Comparison of ENCODE assay signal across 9 cellular contexts in the genomic region with DNA sequence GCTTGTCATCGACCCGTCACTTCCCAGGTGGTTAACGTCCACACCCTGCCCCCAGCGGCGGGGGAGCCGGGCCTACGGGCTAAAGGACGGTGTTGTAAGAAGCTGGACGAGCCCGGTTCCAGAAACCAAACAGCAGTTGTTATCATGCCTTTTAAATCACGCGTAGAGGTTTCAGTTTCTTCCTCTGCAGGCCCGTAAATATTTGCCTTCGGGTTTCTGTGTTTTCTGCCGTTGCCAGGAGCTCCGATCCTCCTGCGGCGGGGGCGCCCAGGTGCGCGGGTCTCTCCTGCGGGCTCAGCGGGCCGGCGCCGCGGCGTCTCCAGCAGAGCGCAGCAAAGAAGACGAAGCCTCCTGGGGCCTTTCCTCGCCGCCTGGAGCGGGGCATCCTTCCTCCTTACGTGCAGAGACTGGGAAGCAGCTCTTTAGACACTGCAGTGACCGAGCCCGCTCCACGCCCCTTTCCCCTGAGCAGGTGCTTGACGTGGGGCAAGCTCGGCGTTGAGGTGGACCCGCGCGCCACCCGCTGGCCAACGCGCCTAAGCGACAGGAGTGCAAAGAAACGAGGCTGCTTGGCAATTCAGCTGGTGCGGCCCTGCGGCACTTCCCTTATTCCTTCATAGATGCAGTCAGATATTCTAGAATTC. TPM values are rescaled to one million over a fixed set of nuclear protein-coding genes. Genes with fewer than 3 reads are reported as not detected.
DNase-seq lines count a peak whose midpoint lies in the region; ATAC-seq, FAIRE-seq and TF ChIP-seq lines count a peak whose summit lies in the region.
"Had no signal": no experiment of that assay in that cellular context is flagged by ENCODE, and none has a peak within 500 bp of the region (broad histone marks: within the 10 kb centered on the region; RNA-seq: fewer than 3 reads in every experiment).

No MANE protein-coding gene starts in this region.

- no peaks in the 10 kb centered on the region for H3K27me3 ChIP-seq in keratinocyte (ENCODE audit: control insufficient read depth, extremely low read depth, insufficient read depth, low read length)

- TF ChIP-seq POLR2A in A549 (IDR thresholded peaks at IDR 0.05; ENCODE audit: low read length), result no peak

- peak overlapping the region; percentile 34 for H2AFZ ChIP-seq in keratinocyte (ENCODE audit: control insufficient read depth, low read length)

- H3K4me2 ChIP-seq in A549 (peak overlapping the region; percentile 95), keratinocyte (ENCODE audit: control insufficient read depth, extremely low read depth, insufficient read depth, low read depth, low read length) (peak overlapping the region; percentile 81)

- 17% methylated on average over 34 of the region's 50 CpGs for WGBS in A549 (ENCODE audit: missing lambda C conversion rate)

- no peaks in the 10 kb centered on the region for H3K36me3 ChIP-seq in keratinocyte (ENCODE audit: control insufficient read depth in 2 of 2, extremely low read depth in 1 of 2, insufficient read depth in 2 of 2, low read length in 2 of 2)

- no peaks in the 10 kb centered on the region for H4K20me1 ChIP-seq in keratinocyte (ENCODE audit: control insufficient read depth, extremely low read depth, insufficient read depth, low read length)

- TF ChIP-seq RAD21 in A549 (conservative IDR thresholded peaks at IDR 0.05 in 1 of 2, IDR thresholded peaks at IDR 0.05 in 1 of 2), result peak; percentile 95

- FAIRE-seq in A549 (lab: Jason Lieb, UNC) (no peak), keratinocyte (lab: Jason Lieb, UNC) (peak; percentile 73)
- FAIRE-seq: G401.6 had no signal

- H3K4me1 ChIP-seq in A549 (no peaks in the 10 kb centered on the region), keratinocyte (ENCODE audit: control insufficient read depth, extremely low read depth, insufficient read depth, low read length) (peaks cover 27% of the 10 kb centered on the region)

- TF ChIP-seq CTCF in A549 (IDR thresholded peaks at IDR 0.05) (peak; percentile 80), keratinocyte (optimal IDR thresholded peaks at IDR 0.05 in 1 of 3, IDR thresholded peaks at IDR 0.05 in 1 of 3, conservative IDR thresholded peaks at IDR 0.05 in 1 of 3; ENCODE audit: extremely low read depth in 1 of 3, insufficient read depth in 2 of 3, low read length in 3 of 3) (peak; percentile 77 to 98 (median 93))

- H3K9me3 ChIP-seq in A549 (no peaks in the 10 kb centered on the region; the same call in 2 of the 3 replicates), keratinocyte (ENCODE audit: control insufficient read depth, low read depth, low read length) (no peaks in the 10 kb centered on the region)

- H3K4me3 ChIP-seq in A549 (peak overlapping the region; percentile 43), keratinocyte (ENCODE audit: control insufficient read depth in 2 of 3, extremely low read depth in 1 of 3, insufficient read depth in 2 of 3, low read depth in 1 of 3, low read length in 3 of 3) (peak overlapping the region in 2 of 3 experiments; percentile 49 to 56)

- DNase-seq in A549 (ENCODE audit: low read depth in 1 of 2, low spot score in 1 of 2) (peak; percentile 76 to 86), NCI-H2171 treated with DMSO at 0.1 percent for 48 hours (lab: John Stamatoyannopoulos, UW) (peak; percentile 61), keratinocyte (ENCODE audit: low read depth, low spot score) (no peak)
- peak; percentile 27 to 52 (median 38) for DNase-seq in activated CD4-positive, CD25-positive, alpha-beta regulatory T cell (lab: John Stamatoyannopoulos, UW)
- peak; percentile 62 for DNase-seq in central memory CD4-positive, alpha-beta T cell
- DNase-seq in stimulated activated CD4-positive, alpha-beta T cell treated with anti-CD3 and anti-CD28 coated beads, Interleukin-15, amount 100 ng/mL, for 1 hour (ENCODE audit: low read depth in 1 of 2, low spot score in 1 of 2), result peak; percentile 42 to 62

- dilution Hi-C loops in keratinocyte (cut with MboI; ENCODE audit: extremely low pct_ligation_motif_present, low sequenced_read_pairs), result no loop called here

- POLR2A ChIA-PET in A549 (lab: Yijun Ruan, JAX), result no interaction called here

- no peaks in the 10 kb centered on the region for H3K79me2 ChIP-seq in keratinocyte (ENCODE audit: control insufficient read depth, insufficient read depth, low read length)

- H3K27ac ChIP-seq in A549, result peak overlapping the region in 1 of 2 experiments; percentile 14; a peak in 1 of 6 replicates
- H3K27ac ChIP-seq in keratinocyte (ENCODE audit: control insufficient read depth, insufficient read depth, low read length), result no peak overlapping the region

- no peak for TF ChIP-seq EP300 in A549 (IDR thresholded peaks at IDR 0.05)

- peak overlapping the region; percentile 43 for H3K9ac ChIP-seq in keratinocyte (ENCODE audit: control insufficient read depth, extremely low read depth, insufficient read depth, low read length)

- CTCF ChIA-PET in A549 (lab: Yijun Ruan, JAX), result interaction anchor here (0.5 to 7.3 kb wide), 79 partner anchors 8 to 823 kb away, joined by 3 to 157 read pairs (median 4); a partner anchor contains a TSS

- ATAC-seq in A549, result peak; percentile 96 to 99
- ATAC-seq in GM18867 (IDR thresholded peaks at IDR 0.05; ENCODE audit: unreplicated experiment), result peak; percentile 97
- peak; percentile 98 for ATAC-seq in HG03103 (IDR thresholded peaks at IDR 0.05; ENCODE audit: low read depth, unreplicated experiment)

- no peaks in the 10 kb centered on the region for H3K9me1 ChIP-seq in keratinocyte (ENCODE audit: control insufficient read depth, extremely low read depth, insufficient read depth, low read length)

TF ChIP-seq in A549, 52 proteins besides CTCF, POLR2A, EP300 and RAD21 (continues in another document):
- TF ChIP-seq, protein P1, sequence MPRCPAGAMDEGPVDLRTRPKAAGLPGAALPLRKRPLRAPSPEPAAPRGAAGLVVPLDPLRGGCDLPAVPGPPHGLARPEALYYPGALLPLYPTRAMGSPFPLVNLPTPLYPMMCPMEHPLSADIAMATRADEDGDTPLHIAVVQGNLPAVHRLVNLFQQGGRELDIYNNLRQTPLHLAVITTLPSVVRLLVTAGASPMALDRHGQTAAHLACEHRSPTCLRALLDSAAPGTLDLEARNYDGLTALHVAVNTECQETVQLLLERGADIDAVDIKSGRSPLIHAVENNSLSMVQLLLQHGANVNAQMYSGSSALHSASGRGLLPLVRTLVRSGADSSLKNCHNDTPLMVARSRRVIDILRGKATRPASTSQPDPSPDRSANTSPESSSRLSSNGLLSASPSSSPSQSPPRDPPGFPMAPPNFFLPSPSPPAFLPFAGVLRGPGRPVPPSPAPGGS (IDR thresholded peaks at IDR 0.05), result no peak
- TF ChIP-seq, protein P2, sequence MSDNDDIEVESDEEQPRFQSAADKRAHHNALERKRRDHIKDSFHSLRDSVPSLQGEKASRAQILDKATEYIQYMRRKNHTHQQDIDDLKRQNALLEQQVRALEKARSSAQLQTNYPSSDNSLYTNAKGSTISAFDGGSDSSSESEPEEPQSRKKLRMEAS (IDR thresholded peaks at IDR 0.05), result 0 out of 2 replicates have a peak, but pooled peaks have one; percentile 35
- TF ChIP-seq FOSB (CRISPR knock-in tag; IDR thresholded peaks at IDR 0.05) (no peak), SMC3 (IDR thresholded peaks at IDR 0.05) (peak; percentile 97), POLR2AphosphoS2 (conservative IDR thresholded peaks at IDR 0.05; ENCODE audit: low read length) (no peak), BHLHE40 (IDR thresholded peaks at IDR 0.05; ENCODE audit: low read depth, low read length) (no peak), HOXB13 (CRISPR knock-in tag; IDR thresholded peaks at IDR 0.05; ENCODE audit: low read depth) (no peak), HOXB5 (CRISPR knock-in tag; IDR thresholded peaks at IDR 0.05) (no peak), CBX8 (IDR thresholded peaks at IDR 0.05) (no peak), HEYL (CRISPR knock-in tag; IDR thresholded peaks at IDR 0.05) (no peak), MAFK (IDR thresholded peaks at IDR 0.05; ENCODE audit: partially characterized antibody) (no peak)
- TF ChIP-seq, protein P3, sequence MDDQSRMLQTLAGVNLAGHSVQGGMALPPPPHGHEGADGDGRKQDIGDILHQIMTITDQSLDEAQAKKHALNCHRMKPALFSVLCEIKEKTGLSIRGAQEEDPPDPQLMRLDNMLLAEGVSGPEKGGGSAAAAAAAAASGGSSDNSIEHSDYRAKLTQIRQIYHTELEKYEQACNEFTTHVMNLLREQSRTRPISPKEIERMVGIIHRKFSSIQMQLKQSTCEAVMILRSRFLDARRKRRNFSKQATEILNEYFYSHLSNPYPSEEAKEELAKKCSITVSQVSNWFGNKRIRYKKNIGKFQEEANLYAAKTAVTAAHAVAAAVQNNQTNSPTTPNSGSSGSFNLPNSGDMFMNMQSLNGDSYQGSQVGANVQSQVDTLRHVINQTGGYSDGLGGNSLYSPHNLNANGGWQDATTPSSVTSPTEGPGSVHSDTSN (IDR thresholded peaks at IDR 0.05), result no peak

RNA-seq across cellular contexts. Expression of a gene that starts 21.8 kb away (rescaled TPM):
- 48.6 and 64.9 TPM in 2 replicates for polyA plus RNA-seq in A549 (2011; rRNA removed)
- polyA plus RNA-seq in A549 (2012; cell fraction: cytosol; rRNA removed), result 27.3 and 29.1 TPM in 2 replicates
- 10.4 and 19.2 TPM in 2 replicates for polyA plus RNA-seq in A549 (2012; cell fraction: nucleus; rRNA removed)
- 77.8 to 79.7 TPM (median 78.1 TPM) in 3 replicates for polyA plus RNA-seq in A549 (2017; fragmentation: RNase III; extraction: RNeasy Plus Mini Kit Qiagen cat#74134 plus additional on column Dnase treatment)
- polyA minus RNA-seq in A549 (2011; rRNA and poly(A)+ RNA removed), result 23.3 and 24.6 TPM in 2 replicates
- 39.5 to 53.0 TPM (median 51.7 TPM) in 3 replicates for polyA plus RNA-seq in keratinocyte
- polyA plus RNA-seq in keratinocyte (2011; ENCODE audit: low read depth), result 150 TPM
- polyA plus RNA-seq in keratinocyte (2011; cell fraction: cytosol; rRNA removed), result 47.1 and 66.9 TPM in 2 replicates
- 31.6 and 34.7 TPM in 2 replicates for polyA plus RNA-seq in keratinocyte (2011; cell fraction: nucleus; rRNA removed)
- polyA plus RNA-seq in keratinocyte (2012; ENCODE audit: low replicate concordance), result 57.9 and 67.1 TPM in 2 replicates
- 27.0 to 33.0 TPM (median 31.3 TPM) in 3 replicates for polyA minus RNA-seq in keratinocyte
- 18.0 TPM for polyA minus RNA-seq in keratinocyte (2011; cell fraction: cytosol; rRNA and poly(A)+ RNA removed)
- 8.1 and 16.3 TPM in 2 replicates for polyA minus RNA-seq in keratinocyte (2011; cell fraction: nucleus; rRNA and poly(A)+ RNA removed)
